Comparison of ENCODE assay signal across 13 cellular contexts in the genomic region with DNA sequence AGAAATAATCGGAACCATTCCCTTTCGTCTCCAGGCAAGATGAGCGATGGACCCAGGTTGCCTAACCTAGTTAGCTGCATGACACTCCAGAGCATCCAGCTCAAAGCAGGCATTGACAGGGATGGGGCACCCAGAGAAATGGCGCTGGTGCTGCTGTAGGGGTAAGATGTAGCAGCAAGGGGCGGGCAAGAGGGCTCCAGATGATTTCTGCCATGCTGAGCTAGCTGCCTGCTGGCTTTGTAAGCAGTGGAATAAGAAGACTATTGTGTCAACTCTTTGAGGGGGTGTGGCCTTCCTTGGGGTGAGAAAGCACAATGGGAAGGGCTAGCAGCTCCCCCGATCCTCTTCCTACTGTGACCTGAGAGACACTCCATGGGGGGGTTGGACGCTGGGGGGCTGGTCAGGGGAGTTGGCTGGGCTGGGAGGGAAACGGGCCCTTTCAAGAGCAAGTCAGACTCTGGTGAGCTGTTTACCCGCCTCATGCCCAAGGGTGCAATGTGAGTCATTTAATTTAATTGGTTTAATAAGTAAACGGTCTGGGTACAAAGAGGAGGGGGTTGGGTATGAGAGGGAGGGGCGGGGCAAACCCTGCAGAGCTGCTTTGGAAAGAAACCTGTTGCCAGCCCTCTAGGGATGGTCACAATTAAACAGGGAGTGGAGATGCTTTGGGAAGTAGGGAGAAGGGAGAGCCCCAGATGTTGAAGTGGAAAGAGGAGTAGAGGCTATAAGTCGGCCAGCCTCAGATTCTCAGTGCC. TPM values are rescaled to one million over a fixed set of nuclear protein-coding genes. Genes with fewer than 3 reads are reported as not detected.
DNase-seq lines count a peak whose midpoint lies in the region; ATAC-seq and TF ChIP-seq lines count a peak whose summit lies in the region.
"Had no signal": no experiment of that assay in that cellular context is flagged by ENCODE, and none has a peak within 500 bp of the region (broad histone marks: within the 10 kb centered on the region; RNA-seq: fewer than 3 reads in every experiment).

No MANE protein-coding gene starts in this region.

- TF ChIP-seq CTCF in natural killer cell (IDR thresholded peaks at IDR 0.05) (no peak), RWPE2 (IDR thresholded peaks at IDR 0.05; ENCODE audit: poor library complexity, severe bottlenecking) (no peak), upper lobe of right lung (IDR thresholded peaks at IDR 0.05) (no peak)

- H3K27me3 Mint-ChIP-seq in natural killer cell treated with Interleukin-12 subunit alpha and Interleukin-12 subunit beta and Interleukin-15 and Interleukin-18, amount 100 ng/mL, for 72 hours = peaks cover 8 to 21% of the 10 kb centered on the region in 2 donors
- H3K27me3 Mint-ChIP-seq in natural killer cell (ENCODE audit: low read depth in 2 of 2) = peaks cover 8 to 20% of the 10 kb centered on the region in 2 donors

- peak; percentile 16 for DNase-seq in natural killer cell treated with Interleukin-12 subunit alpha and Interleukin-12 subunit beta and Interleukin-15 and Interleukin-18, amount 100 ng/mL, for 72 hours (ENCODE audit: low spot score)
- DNase-seq in natural killer cell (no peak), RWPE2 (ENCODE audit: low spot score) (no peak), iPS-NIHi7 (ENCODE audit: extremely low spot score) (peak; percentile 73), upper lobe of right lung (peak; percentile 74), NCI-H2196 (lab: John Stamatoyannopoulos, UW; ENCODE audit: unreplicated experiment) (no peak)
- DNase-seq: cortex of kidney; stimulated activated naive CD8-positive, alpha-beta T cell treated with anti-CD3 and anti-CD28 coated beads, Interleukin-15, amount 100 ng/mL, for 72 hours had no signal

- H3K27me3 ChIP-seq in RWPE2 (ENCODE audit: insufficient read depth, poor library complexity, severe bottlenecking) (no peaks in the 10 kb centered on the region), upper lobe of right lung (no peaks in the 10 kb centered on the region)
- H3K27me3 ChIP-seq: BLaER1 had no signal

- no peaks in the 10 kb centered on the region for H3K36me3 Mint-ChIP-seq in natural killer cell treated with Interleukin-12 subunit alpha and Interleukin-12 subunit beta and Interleukin-15 and Interleukin-18, amount 100 ng/mL, for 72 hours
- no peaks in the 10 kb centered on the region for H3K36me3 Mint-ChIP-seq in natural killer cell

- H3K9me3 ChIP-seq in RWPE2 (ENCODE audit: severe bottlenecking) (no peaks in the 10 kb centered on the region), upper lobe of right lung (no peaks in the 10 kb centered on the region)
- H3K9me3 ChIP-seq: BLaER1, neutrophil had no signal

- intact Hi-C loops in natural killer cell (cut with micrococcal nuclease) (no loop called here), upper lobe of right lung (cut with DNase I) (no loop called here)

- H3K27ac ChIP-seq in RWPE2 (ENCODE audit: poor library complexity, severe bottlenecking) = peak overlapping the region; percentile 36
- H3K27ac ChIP-seq in upper lobe of right lung = peak overlapping the region; percentile 51
- H3K27ac ChIP-seq: BLaER1, neutrophil had no signal

- no peak overlapping the region for H3K27ac Mint-ChIP-seq in natural killer cell treated with Interleukin-12 subunit alpha and Interleukin-12 subunit beta and Interleukin-15 and Interleukin-18, amount 100 ng/mL, for 72 hours
- H3K27ac Mint-ChIP-seq in natural killer cell = no peak overlapping the region
- H3K27ac Mint-ChIP-seq: IgD-negative memory B cell had no signal

- no peak overlapping the region for H3K4me3 Mint-ChIP-seq in natural killer cell treated with Interleukin-12 subunit alpha and Interleukin-12 subunit beta and Interleukin-15 and Interleukin-18, amount 100 ng/mL, for 72 hours
- no peak overlapping the region for H3K4me3 Mint-ChIP-seq in natural killer cell
- H3K4me3 Mint-ChIP-seq: IgD-negative memory B cell; stimulated activated naive CD8-positive, alpha-beta T cell treated with anti-CD3 and anti-CD28 coated beads, Interleukin-15, amount 100 ng/mL, for 72 hours had no signal

- H3K36me3 ChIP-seq in RWPE2 (ENCODE audit: low read depth) (no peaks in the 10 kb centered on the region), upper lobe of right lung (no peaks in the 10 kb centered on the region)
- H3K36me3 ChIP-seq: BLaER1, neutrophil had no signal

- ATAC-seq in natural killer cell treated with Interleukin-12 subunit alpha and Interleukin-12 subunit beta and Interleukin-15 and Interleukin-18, amount 100 ng/mL, for 72 hours = no peak
- no peak for ATAC-seq in natural killer cell
- ATAC-seq in RWPE2 (ENCODE audit: low read depth) = no peak
- ATAC-seq in upper lobe of right lung = peak; percentile 84
- ATAC-seq in HG03565 (IDR thresholded peaks at IDR 0.05; ENCODE audit: unreplicated experiment) = no peak
- ATAC-seq in HG03378 (IDR thresholded peaks at IDR 0.05; ENCODE audit: unreplicated experiment) = no peak
- ATAC-seq: stimulated activated naive CD8-positive, alpha-beta T cell treated with anti-CD3 and anti-CD28 coated beads, Interleukin-15, amount 100 ng/mL, for 72 hours had no signal

- H3K9me3 Mint-ChIP-seq in natural killer cell treated with Interleukin-12 subunit alpha and Interleukin-12 subunit beta and Interleukin-15 and Interleukin-18, amount 100 ng/mL, for 72 hours = no peaks in the 10 kb centered on the region
- H3K9me3 Mint-ChIP-seq in natural killer cell = no peaks in the 10 kb centered on the region
- H3K9me3 Mint-ChIP-seq: stimulated activated naive CD8-positive, alpha-beta T cell treated with anti-CD3 and anti-CD28 coated beads, Interleukin-15, amount 100 ng/mL, for 72 hours had no signal

- no peak overlapping the region for H3K4me3 ChIP-seq in RWPE2 (ENCODE audit: severe bottlenecking)
- H3K4me3 ChIP-seq in upper lobe of right lung = no peak overlapping the region
- H3K4me3 ChIP-seq: BLaER1 had no signal

- peaks cover 0 to 3% of the 10 kb centered on the region in 2 donors for H3K4me1 Mint-ChIP-seq in natural killer cell treated with Interleukin-12 subunit alpha and Interleukin-12 subunit beta and Interleukin-15 and Interleukin-18, amount 100 ng/mL, for 72 hours (ENCODE audit: low read depth in 2 of 2)
- H3K4me1 Mint-ChIP-seq in natural killer cell = peaks cover 0 to 6% of the 10 kb centered on the region in 2 donors
- H3K4me1 Mint-ChIP-seq: stimulated activated naive CD8-positive, alpha-beta T cell treated with anti-CD3 and anti-CD28 coated beads, Interleukin-15, amount 100 ng/mL, for 72 hours had no signal

- H3K4me1 ChIP-seq in RWPE2 (ENCODE audit: insufficient read depth, poor library complexity, severe bottlenecking) (peaks cover 20% of the 10 kb centered on the region), upper lobe of right lung (peaks cover 6% of the 10 kb centered on the region)

RNA-seq across cellular contexts. Expression of gene B4GALNT3, which starts 50.5 kb away (rescaled TPM):
- 10 to 100 TPM; 14.1 to 20.6 TPM for total RNA-seq in natural killer cell treated with Interleukin-12 subunit alpha and Interleukin-12 subunit beta and Interleukin-15 and Interleukin-18, amount 100 ng/mL, for 72 hours
- total RNA-seq in natural killer cell (1 to 10 TPM in 1 of 3 donors, under 1 TPM in 1, not detected in 1; 0.93 to 4.2 TPM), upper lobe of right lung (14.0 TPM)

Comparison
In these comparisons a context has a peak if more than half of its experiments do, and no peak if none do; other contexts are left out.
1. DNase-seq: peak in natural killer cell treated with Interleukin-12 subunit alpha and Interleukin-12 subunit beta and Interleukin-15 and Interleukin-18, amount 100 ng/mL, for 72 hours (single experiment), iPS-NIHi7 (single experiment) and upper lobe of right lung (single experiment); none in natural killer cell (single experiment), RWPE2 (single experiment) and NCI-H2196 (single experiment).